1 cellular context compared by ENCODE assay signal in genomic region chr10:22630229-22631174, GRCh38.
TF ChIP-seq lines count a peak whose summit lies in the region.

No MANE protein-coding gene starts in this region.

TF ChIP-seq in HEK293, 187 proteins besides CTCF, POLR2A, EP300 and RAD21 (continued from another document and continues in another):
- TF ChIP-seq PRDM6 (tag by site-specific recombination; IDR thresholded peaks at IDR 0.05) (no peak), ZNF514 (tag by site-specific recombination; IDR thresholded peaks at IDR 0.05) (no peak), FEZF1 (tag by site-specific recombination; IDR thresholded peaks at IDR 0.05) (no peak), MYNN (tag by site-specific recombination; IDR thresholded peaks at IDR 0.05; ENCODE audit: borderline replicate concordance) (no peak), ZNF701 (tag by site-specific recombination; IDR thresholded peaks at IDR 0.05) (no peak), INSM2 (tag by site-specific recombination; IDR thresholded peaks at IDR 0.05) (0 out of 2 replicates have a peak, but pooled peaks have one; percentile 26), KLF7 (tag by site-specific recombination; IDR thresholded peaks at IDR 0.05; ENCODE audit: borderline replicate concordance) (no peak), ZNF664 (tag by site-specific recombination; IDR thresholded peaks at IDR 0.05) (no peak), KLF8 (tag by site-specific recombination; IDR thresholded peaks at IDR 0.05) (no peak), ZNF544 (tag by site-specific recombination; IDR thresholded peaks at IDR 0.05) (no peak), ZBTB17 (tag by site-specific recombination; IDR thresholded peaks at IDR 0.05) (peak; percentile 70; the same call in 1 of the 2 replicates), SETDB1 (IDR thresholded peaks at IDR 0.05; ENCODE audit: insufficient read length, low read length) (no peak), ZSCAN18 (tag by site-specific recombination; IDR thresholded peaks at IDR 0.05) (no peak), EGR2 (tag by site-specific recombination; IDR thresholded peaks at IDR 0.05; ENCODE audit: low read depth) (no peak), ZNF354C (tag by site-specific recombination; IDR thresholded peaks at IDR 0.05; ENCODE audit: borderline replicate concordance, low read depth) (no peak), ZNF148 (tag by site-specific recombination; IDR thresholded peaks at IDR 0.05; ENCODE audit: borderline replicate concordance) (no peak), ZSCAN16 (tag by site-specific recombination; IDR thresholded peaks at IDR 0.05) (no peak), ZNF18 (tag by site-specific recombination; IDR thresholded peaks at IDR 0.05) (no peak), SALL2 (tag by site-specific recombination; IDR thresholded peaks at IDR 0.05; ENCODE audit: borderline replicate concordance) (no peak), MZF1 (tag by site-specific recombination; IDR thresholded peaks at IDR 0.05; ENCODE audit: borderline replicate concordance) (peak; percentile 93), TCF7L2 (IDR thresholded peaks at IDR 0.05; ENCODE audit: borderline replicate concordance, low read depth, low read length) (no peak), ZNF184 (tag by site-specific recombination; IDR thresholded peaks at IDR 0.05) (no peak), ZNF274 (IDR thresholded peaks at IDR 0.05; ENCODE audit: low read length) (no peak), ZNF274 (tag by site-specific recombination; IDR thresholded peaks at IDR 0.05; ENCODE audit: borderline replicate concordance) (no peak), KLF10 (tag by site-specific recombination; IDR thresholded peaks at IDR 0.05) (no peak), ZNF394 (tag by site-specific recombination; IDR thresholded peaks at IDR 0.05; ENCODE audit: borderline replicate concordance) (no peak; the same call in 1 of the 2 replicates), ZNF777 (tag by site-specific recombination; IDR thresholded peaks at IDR 0.05; ENCODE audit: borderline replicate concordance) (no peak), ZSCAN23 (tag by site-specific recombination; IDR thresholded peaks at IDR 0.05) (no peak), ZNF132 (tag by site-specific recombination; IDR thresholded peaks at IDR 0.05; ENCODE audit: borderline replicate concordance) (no peak), PRDM2 (tag by site-specific recombination; IDR thresholded peaks at IDR 0.05; ENCODE audit: borderline replicate concordance) (no peak), ZNF792 (tag by site-specific recombination; IDR thresholded peaks at IDR 0.05) (no peak), ZFHX2 (tag by site-specific recombination; conservative IDR thresholded peaks at IDR 0.05) (no peak), SCRT1 (tag by site-specific recombination; IDR thresholded peaks at IDR 0.05; ENCODE audit: borderline replicate concordance) (no peak), ZNF416 (tag by site-specific recombination; IDR thresholded peaks at IDR 0.05) (no peak), ZNF626 (tag by site-specific recombination; IDR thresholded peaks at IDR 0.05) (no peak), ZSCAN5A (tag by site-specific recombination; IDR thresholded peaks at IDR 0.05) (no peak), BCL11A (tag by site-specific recombination; IDR thresholded peaks at IDR 0.05; ENCODE audit: low read depth) (no peak), WT1 (tag by site-specific recombination; IDR thresholded peaks at IDR 0.05) (no peak), SCRT2 (tag by site-specific recombination; IDR thresholded peaks at IDR 0.05) (no peak), PRDM4 (tag by site-specific recombination; IDR thresholded peaks at IDR 0.05) (peak; percentile 69), ZBTB48 (tag by site-specific recombination; IDR thresholded peaks at IDR 0.05) (no peak), ZNF660 (tag by site-specific recombination; IDR thresholded peaks at IDR 0.05) (0 out of 2 replicates have a peak, but pooled peaks have one; percentile 13), ZNF600 (tag by site-specific recombination; IDR thresholded peaks at IDR 0.05) (peak; percentile 93)
